ENCODE assay signal across 8 cellular contexts in the genomic region with DNA sequence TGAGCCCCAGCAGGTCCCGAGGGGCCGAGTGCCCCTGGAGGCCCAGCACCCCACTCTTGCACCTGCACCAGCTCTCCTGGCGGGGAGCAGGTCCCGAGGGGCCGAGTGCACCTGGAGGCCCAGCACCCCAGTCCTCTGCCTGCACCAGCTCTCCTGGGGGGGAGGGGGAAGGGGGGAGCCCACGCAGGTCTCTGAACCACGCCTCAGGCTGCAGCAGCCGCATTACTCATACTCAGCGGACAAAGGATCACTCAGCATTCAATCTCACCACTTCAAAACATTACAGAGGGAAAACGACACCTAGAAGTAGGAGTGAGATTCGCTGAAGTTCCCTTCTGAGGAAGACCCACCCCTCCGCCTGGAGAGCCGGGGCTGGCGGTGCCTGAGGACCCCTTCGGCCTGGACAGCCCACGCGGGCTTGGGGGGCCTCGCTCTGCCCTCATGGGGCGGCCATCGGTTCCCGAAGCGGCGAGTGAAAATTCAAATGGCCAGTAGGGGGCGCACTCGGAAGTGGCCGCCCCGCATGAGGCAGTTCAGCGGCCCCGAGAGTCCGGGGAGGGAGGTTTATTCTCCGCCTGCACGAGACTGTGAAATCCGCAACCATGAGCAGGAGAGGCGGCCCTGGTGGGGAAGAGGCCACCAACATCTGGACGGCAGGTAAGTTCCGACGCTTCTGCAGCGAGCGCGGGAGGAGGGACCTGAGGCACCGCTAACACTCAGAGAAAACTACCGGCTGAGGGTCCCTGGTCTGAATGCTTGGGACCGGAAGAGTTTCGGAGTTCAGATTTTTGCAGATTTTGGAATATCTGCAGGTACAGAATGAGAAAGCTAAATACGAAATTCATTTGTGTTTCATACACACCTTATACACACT. TPM values are rescaled to one million over a fixed set of nuclear protein-coding genes. Genes with fewer than 3 reads are reported as not detected.
A peak's percentile ranks its signal among the peaks of the same experiment; 100 is the strongest.
DNase-seq lines count a peak whose midpoint lies in the region; ATAC-seq and TF ChIP-seq lines count a peak whose summit lies in the region.

No MANE protein-coding gene starts in this region.

- H3K36me3 ChIP-seq in A673 (ENCODE audit: insufficient read depth, low read length, poor library complexity, severe bottlenecking) (no peaks in the 10 kb centered on the region), NT2/D1 (ENCODE audit: insufficient read depth, insufficient read length, low read length) (peaks cover 38% of the 10 kb centered on the region), muscle layer of duodenum (ENCODE audit: control insufficient read depth in 1 of 2, insufficient read depth in 2 of 2, low read length in 2 of 2) (peaks cover 2 to 4% of the 10 kb centered on the region in 2 donors)

- peak overlapping the region; percentile 26 for H3K27ac Mint-ChIP-seq in stimulated activated effector memory CD8-positive, alpha-beta T cell treated with anti-CD3 and anti-CD28 coated beads, Interleukin-12 subunit alpha, Interleukin-12 subunit beta, amount 100 ng/mL, for 72 hours

- peak overlapping the region; percentile 82 for H3K9ac ChIP-seq in NT2/D1 (ENCODE audit: insufficient read length, low read depth)

- H3K36me3 Mint-ChIP-seq in stimulated activated effector memory CD8-positive, alpha-beta T cell treated with anti-CD3 and anti-CD28 coated beads, Interleukin-12 subunit alpha, Interleukin-12 subunit beta, amount 100 ng/mL, for 72 hours: no peaks in the 10 kb centered on the region

- peak overlapping the region; percentile 22 for H3K27ac ChIP-seq in A673 (ENCODE audit: low read depth, low read length, poor library complexity, severe bottlenecking)
- no peak overlapping the region for H3K27ac ChIP-seq in muscle layer of duodenum (ENCODE audit: low read length)

- H3K4me1 ChIP-seq in A673 (ENCODE audit: insufficient read depth, low read length, poor library complexity, severe bottlenecking): peaks cover 12% of the 10 kb centered on the region
- H3K4me1 ChIP-seq in NT2/D1 (ENCODE audit: insufficient read depth, insufficient read length): peaks cover 31% of the 10 kb centered on the region
- peaks cover 9 to 32% of the 10 kb centered on the region in 2 donors for H3K4me1 ChIP-seq in muscle layer of duodenum (ENCODE audit: control insufficient read depth in 1 of 2, insufficient read depth in 2 of 2, low read length in 2 of 2)

- H3K4me1 Mint-ChIP-seq in stimulated activated effector memory CD8-positive, alpha-beta T cell treated with anti-CD3 and anti-CD28 coated beads, Interleukin-12 subunit alpha, Interleukin-12 subunit beta, amount 100 ng/mL, for 72 hours: peaks cover 16% of the 10 kb centered on the region

- H3K4me3 ChIP-seq in A673 (ENCODE audit: low read depth, low read length, poor library complexity, severe bottlenecking): peak overlapping the region; percentile 25
- peak overlapping the region; percentile 53 for H3K4me3 ChIP-seq in NT2/D1 (ENCODE audit: insufficient read length, low read depth)
- H3K4me3 ChIP-seq in muscle layer of duodenum (ENCODE audit: low read depth in 1 of 2, low read length in 2 of 2): peak overlapping the region; percentile 61

- H3K27me3 ChIP-seq in A673 (replicated peaks; ENCODE audit: insufficient read depth, low read depth, low read length, poor library complexity) (no peaks in the 10 kb centered on the region), NT2/D1 (ENCODE audit: insufficient read depth, insufficient read length) (no peaks in the 10 kb centered on the region), muscle layer of duodenum (ENCODE audit: low read depth, low read length) (no peaks in the 10 kb centered on the region)

- H3K9me3 ChIP-seq in A673 (ENCODE audit: low read depth, low read length, poor library complexity, severe bottlenecking) (no peaks in the 10 kb centered on the region), NT2/D1 (ENCODE audit: insufficient read depth, low read length) (no peaks in the 10 kb centered on the region), muscle layer of duodenum (ENCODE audit: control insufficient read depth in 1 of 2, low read length in 2 of 2) (no peaks in the 10 kb centered on the region)

- DNase-seq in A673 (ENCODE audit: low spot score): peak; percentile 80
- peak; percentile 61 for DNase-seq in NT2/D1 (ENCODE audit: low read depth, low spot score)
- DNase-seq in activated T-cell treated with anti-CD3 and anti-CD28 coated beads for 48 hours (ENCODE audit: low read depth): peak; percentile 68
- peak; percentile 86 to 90 for DNase-seq in stimulated activated effector memory CD8-positive, alpha-beta T cell treated with anti-CD3 and anti-CD28 coated beads, Interleukin-12 subunit alpha, Interleukin-12 subunit beta, amount 100 ng/mL, for 72 hours (ENCODE audit: low spot score in 2 of 2)

- ATAC-seq in GM18519 (IDR thresholded peaks at IDR 0.05; ENCODE audit: low FRiP score, unreplicated experiment): peak; percentile 42
- peak; percentile 66 for ATAC-seq in HG03045 (IDR thresholded peaks at IDR 0.05; ENCODE audit: unreplicated experiment)
- peak; percentile 64 for ATAC-seq in esophagus mucosa
- ATAC-seq in stimulated activated effector memory CD8-positive, alpha-beta T cell treated with anti-CD3 and anti-CD28 coated beads, Interleukin-12 subunit alpha, Interleukin-12 subunit beta, amount 100 ng/mL, for 72 hours: peak; percentile 90

- peak overlapping the region; percentile 59 for H3K4me3 Mint-ChIP-seq in stimulated activated effector memory CD8-positive, alpha-beta T cell treated with anti-CD3 and anti-CD28 coated beads, Interleukin-12 subunit alpha, Interleukin-12 subunit beta, amount 100 ng/mL, for 72 hours

- intact Hi-C loops in A673 (cut with micrococcal nuclease; ENCODE audit: unreplicated experiment): no loop called here

- TF ChIP-seq CTCF in A673 (conservative IDR thresholded peaks at IDR 0.05; ENCODE audit: low read depth, low read length): peak; percentile 97

- CTCF ChIA-PET in A673 (lab: Charles Lee): interaction anchor here (0.6 to 1.0 kb wide), 4 partner anchors 11 to 32 kb away, joined by 3 to 6 read pairs (median 5); no protein-coding TSS in a partner anchor

- H3K9me3 Mint-ChIP-seq in stimulated activated effector memory CD8-positive, alpha-beta T cell treated with anti-CD3 and anti-CD28 coated beads, Interleukin-12 subunit alpha, Interleukin-12 subunit beta, amount 100 ng/mL, for 72 hours: no peaks in the 10 kb centered on the region

- no TSS peak for BruUV-seq in A673 (replicated peaks; lab: Mats Ljungman, UMichigan)

- POLR2A ChIA-PET in A673 (lab: Charles Lee; ENCODE audit: low non-redundant PET): no interaction called here

RNA-seq across cellular contexts. Expression of gene GPER1, which starts 1.1 kb away (rescaled TPM):
- 0.37 and 0.63 TPM in 2 replicates for total RNA-seq in A673 (2021)
- total RNA-seq in esophagus mucosa: 1.6 TPM

RNA-seq across cellular contexts. Expression of gene GPR146, which starts 42.5 kb away (rescaled TPM):
- total RNA-seq in A673 (2021): 0.95 and 2.4 TPM in 2 replicates
- total RNA-seq in esophagus mucosa: 2.3 TPM
